ENCODE assay signal across 25 cellular contexts in genomic region chr3:89256882-89257281, GRCh38.
"Had no signal": no experiment of that assay in that cellular context is flagged by ENCODE, and none has a peak within 500 bp of the region (broad histone marks: within the 10 kb centered on the region; RNA-seq: fewer than 3 reads in every experiment).

No MANE protein-coding gene starts in this region.

- H3K9me3 Mint-ChIP-seq: mesothelial cell of epicardium, nephron progenitor cell had no signal

- ATAC-seq: natural killer cell; sciatic nerve; stimulated activated naive B cell treated with anti-CD40 and anti-IgM and Interleukin-4, amounts not matched to agents 10 μg/mL and 1 μg/mL and 100 μg/mL, for 72 hours; stimulated activated naive CD8-positive, alpha-beta T cell treated with anti-CD3 and anti-CD28 coated beads, Interleukin-15, Interleukin-2, amounts not matched to agents 100 U/mL and 50 U/mL, for 24 hours had no signal

- H3K27ac Mint-ChIP-seq: mesothelial cell of epicardium; naive B cell; natural killer cell; nephron progenitor cell; progenitor cell of endocrine pancreas; stimulated activated naive B cell treated with anti-CD40 and anti-IgM and Interleukin-4, amounts not matched to agents 10 μg/mL and 1 μg/mL and 100 μg/mL, for 72 hours had no signal

- H3K36me3 Mint-ChIP-seq: mesothelial cell of epicardium; naive B cell; stimulated activated naive B cell treated with anti-CD40 and anti-IgM and Interleukin-4, amounts not matched to agents 10 μg/mL and 1 μg/mL and 100 μg/mL, for 72 hours had no signal

- H3K4me1 ChIP-seq: left ventricle myocardium inferior, right atrium auricular region, stomach, testis, thyroid gland, transverse colon, upper lobe of left lung, vagina had no signal

- DNase-seq: islet precursor cell; left ventricle myocardium inferior; mesendoderm; naive B cell; natural killer cell; nephron progenitor cell; ovary; stimulated activated CD4-positive, alpha-beta T cell treated with anti-CD3 and anti-CD28 coated beads, Interleukin-12 subunit alpha, Interleukin-12 subunit beta, amount 100 ng/mL, for 4 hours; stimulated activated CD4-positive, alpha-beta T cell treated with anti-CD3 and anti-CD28 coated beads, Interleukin-15, amount 100 ng/mL, for 24 hours; stimulated activated CD4-positive, alpha-beta T cell treated with anti-CD3 and anti-CD28 coated beads, Interleukin-2, amount 100 ng/mL, for 24 hours; stimulated activated CD4-positive, alpha-beta T cell treated with anti-CD3 and anti-CD28 coated beads, Interleukin-4, amount 100 ng/mL, for 1 hour; stimulated activated naive B cell treated with anti-CD40 and anti-IgM and Interleukin-4, amounts not matched to agents 10 μg/mL and 1 μg/mL and 100 μg/mL, for 72 hours; stimulated activated naive CD8-positive, alpha-beta T cell treated with anti-CD3 and anti-CD28 coated beads, Interleukin-15, Interleukin-2, amounts not matched to agents 100 U/mL and 50 U/mL, for 24 hours; stomach; testis; thyroid gland; transverse colon; upper lobe of left lung had no signal

- H3K4me3 Mint-ChIP-seq: mesothelial cell of epicardium; naive B cell; natural killer cell; nephron progenitor cell; stimulated activated naive B cell treated with anti-CD40 and anti-IgM and Interleukin-4, amounts not matched to agents 10 μg/mL and 1 μg/mL and 100 μg/mL, for 72 hours had no signal

- H3K36me3 ChIP-seq: left ventricle myocardium inferior, ovary, right atrium auricular region, stomach, thyroid gland, transverse colon, upper lobe of left lung, vagina had no signal

- H3K4me3 ChIP-seq: left ventricle myocardium inferior, lung, ovary, right atrium auricular region, skin epidermis, stomach, testis, thyroid gland, transverse colon, upper lobe of left lung, vagina had no signal

- H3K4me1 Mint-ChIP-seq: naive B cell; natural killer cell; stimulated activated naive B cell treated with anti-CD40 and anti-IgM and Interleukin-4, amounts not matched to agents 10 μg/mL and 1 μg/mL and 100 μg/mL, for 72 hours had no signal

- H3K27me3 Mint-ChIP-seq: naive B cell; progenitor cell of endocrine pancreas; stimulated activated naive B cell treated with anti-CD40 and anti-IgM and Interleukin-4, amounts not matched to agents 10 μg/mL and 1 μg/mL and 100 μg/mL, for 72 hours had no signal

- H3K27ac ChIP-seq: left ventricle myocardium inferior, ovary, right atrium auricular region, skin epidermis, stomach, testis, thyroid gland, transverse colon, upper lobe of left lung, vagina had no signal

- H3K27me3 ChIP-seq: ovary, right atrium auricular region, stomach, testis, thyroid gland, transverse colon, upper lobe of left lung, vagina had no signal
